Comparison of ENCODE assay signal across 13 cellular contexts in genomic region chr3:184543256-184543655, GRCh38. TPM values are rescaled to one million over a fixed set of nuclear protein-coding genes. Genes with fewer than 3 reads are reported as not detected.
"Had no signal": no experiment of that assay in that cellular context is flagged by ENCODE, and none has a peak within 500 bp of the region (broad histone marks: within the 10 kb centered on the region; RNA-seq: fewer than 3 reads in every experiment).

No MANE protein-coding gene starts in this region.

- H3K9me3 ChIP-seq: body of pancreas, gastrocnemius medialis, left lung, stomach, suprapubic skin, tibial nerve, uterus had no signal

- H3K36me3 ChIP-seq: gastrocnemius medialis, left lung, stomach, suprapubic skin, tibial nerve, uterus had no signal

- H3K27ac ChIP-seq: body of pancreas, gastrocnemius medialis, left lung, skin epidermis, stomach, suprapubic skin, tibial nerve, uterus had no signal

- DNase-seq: activated B cell treated with CpG ODN at 0.5 μM for 24 hours, activated gamma-delta T cell had no signal

- H3K27me3 ChIP-seq: uterus had no signal

- H3K4me3 ChIP-seq: body of pancreas, left lung, skin epidermis, stomach, suprapubic skin, tibial nerve, uterus had no signal

- H3K4me1 ChIP-seq: gastrocnemius medialis had no signal

RNA-seq across cellular contexts. Expression of gene EPHB3, which starts 18.3 kb away (rescaled TPM):
- total RNA-seq: activated CD4-positive, alpha-beta T cell treated with anti-CD3 and anti-CD28 coated beads for 36 hours; activated CD8-positive, alpha-beta memory T cell treated with anti-CD3 and anti-CD28 coated beads for 36 hours; endothelial cell of umbilical vein had no signal
